In genomic region chr1:209651148-209651547, GRCh38 we compare ENCODE assay signal across 9 cellular contexts. TPM values are rescaled to one million over a fixed set of nuclear protein-coding genes. Genes with fewer than 3 reads are reported as not detected.
A peak's percentile ranks its signal among the peaks of the same experiment; 100 is the strongest.
DNase-seq lines count a peak whose midpoint lies in the region; ATAC-seq and TF ChIP-seq lines count a peak whose summit lies in the region.
"Had no signal": no experiment of that assay in that cellular context is flagged by ENCODE, and none has a peak within 500 bp of the region (broad histone marks: within the 10 kb centered on the region; RNA-seq: fewer than 3 reads in every experiment).

No MANE protein-coding gene starts in this region.

- H3K27me3 ChIP-seq in SJSA1 (replicated peaks), result no peaks in the 10 kb centered on the region
- no peaks in the 10 kb centered on the region for H3K27me3 ChIP-seq in lower lobe of right lung (ENCODE audit: low read depth)
- no peaks in the 10 kb centered on the region; the same call in 1 of the 2 replicates for H3K27me3 ChIP-seq in H7 (ENCODE audit: control insufficient read depth, insufficient read depth, low read length)

- ATAC-seq in GM18498 (IDR thresholded peaks at IDR 0.05; ENCODE audit: unreplicated experiment), result peak; percentile 71
- peak; percentile 71 for ATAC-seq in HG02981 (IDR thresholded peaks at IDR 0.05; ENCODE audit: unreplicated experiment)
- peak; percentile 76 to 83 for ATAC-seq in lower lobe of right lung
- peak; percentile 90 for ATAC-seq in stimulated activated naive CD8-positive, alpha-beta T cell treated with anti-CD3 and anti-CD28 coated beads, Interleukin-15, amount 100 ng/mL, for 72 hours

- intact Hi-C loops in lower lobe of right lung (cut with DNase I), result no loop called here

- no peak for TF ChIP-seq CTCF in lower lobe of right lung (IDR thresholded peaks at IDR 0.05)

- H3K4me3 ChIP-seq in SJSA1 (no peak overlapping the region), lower lobe of right lung (peak overlapping the region; percentile 33), H7 (ENCODE audit: insufficient read depth, low read depth, low read length) (no peak overlapping the region)
- H3K4me3 ChIP-seq: SK-N-MC had no signal

- H3K9me3 Mint-ChIP-seq in stimulated activated naive CD8-positive, alpha-beta T cell treated with anti-CD3 and anti-CD28 coated beads, Interleukin-15, amount 100 ng/mL, for 72 hours, result no peaks in the 10 kb centered on the region

- no peak overlapping the region for H3K4me3 Mint-ChIP-seq in stimulated activated naive CD8-positive, alpha-beta T cell treated with anti-CD3 and anti-CD28 coated beads, Interleukin-15, amount 100 ng/mL, for 72 hours

- DNase-seq in SJSA1 (ENCODE audit: low read depth in 1 of 2, low spot score in 2 of 2) (peak; percentile 81 to 85), amniotic stem cell (lab: John Stamatoyannopoulos, UW) (peak; percentile 59), lower lobe of right lung (peak; percentile 84), NCI-H1105 treated with DMSO at 0.1 percent for 48 hours (lab: John Stamatoyannopoulos, UW) (no peak), H7 (no peak)
- peak; percentile 45 to 67 for DNase-seq in stimulated activated naive CD8-positive, alpha-beta T cell treated with anti-CD3 and anti-CD28 coated beads, Interleukin-15, amount 100 ng/mL, for 72 hours

- H3K9me3 ChIP-seq in SJSA1 (replicated peaks), result 0 out of 2 replicates have a peak, but pooled peaks cover 3% of the 10 kb centered on the region
- no peaks in the 10 kb centered on the region for H3K9me3 ChIP-seq in lower lobe of right lung

- H3K36me3 ChIP-seq in SJSA1 (no peaks in the 10 kb centered on the region), lower lobe of right lung (no peaks in the 10 kb centered on the region), H7 (replicated peaks; ENCODE audit: control insufficient read depth, insufficient read depth, low read length) (no peaks in the 10 kb centered on the region)

- H3K27ac ChIP-seq in SJSA1, result peak overlapping the region; percentile 66
- peak overlapping the region; percentile 31 for H3K27ac ChIP-seq in lower lobe of right lung
- H3K27ac ChIP-seq: SK-N-MC had no signal

- peaks cover 65% of the 10 kb centered on the region for H3K4me1 ChIP-seq in SJSA1 (replicated peaks)
- peaks cover 81% of the 10 kb centered on the region for H3K4me1 ChIP-seq in lower lobe of right lung

- peaks cover 7% of the 10 kb centered on the region for H3K27me3 Mint-ChIP-seq in stimulated activated naive CD8-positive, alpha-beta T cell treated with anti-CD3 and anti-CD28 coated beads, Interleukin-15, amount 100 ng/mL, for 72 hours

- H3K4me1 Mint-ChIP-seq in stimulated activated naive CD8-positive, alpha-beta T cell treated with anti-CD3 and anti-CD28 coated beads, Interleukin-15, amount 100 ng/mL, for 72 hours, result peaks cover 62% of the 10 kb centered on the region

- peak overlapping the region; percentile 54 to 75 for H3K27ac Mint-ChIP-seq in stimulated activated naive CD8-positive, alpha-beta T cell treated with anti-CD3 and anti-CD28 coated beads, Interleukin-15, amount 100 ng/mL, for 72 hours

RNA-seq across cellular contexts. Expression of gene LAMB3, which starts 1.1 kb away (rescaled TPM):
- total RNA-seq in SJSA1 (2014; rRNA removed; shearing (Covaris generic)), result 2.1 and 4.1 TPM in 2 replicates
- 47.2 TPM for total RNA-seq in lower lobe of right lung
- 0.45 and 1.0 TPM in 2 replicates for total RNA-seq in H7 (2014; rRNA removed; shearing (Covaris generic))

RNA-seq across cellular contexts. Expression of gene G0S2, which starts 24.1 kb away (rescaled TPM):
- not detected in 2 replicates for total RNA-seq in SJSA1 (2014; rRNA removed; shearing (Covaris generic))
- 19.9 TPM for total RNA-seq in lower lobe of right lung
- 0.48 and 0.74 TPM in 2 replicates for total RNA-seq in H7 (2014; rRNA removed; shearing (Covaris generic))

RNA-seq across cellular contexts. Expression of gene HSD11B1, which starts 53.5 kb away (rescaled TPM):
- 0.13 TPM in 1 of 2 replicates, not detected in the other for total RNA-seq in SJSA1 (2014; rRNA removed; shearing (Covaris generic))
- total RNA-seq in lower lobe of right lung, result 11.6 TPM
- not detected in 2 replicates for total RNA-seq in H7 (2014; rRNA removed; shearing (Covaris generic))

Comparison
In these comparisons a context has a peak if more than half of its experiments do, and no peak if none do; other contexts are left out.
1. DNase-seq: peak in SJSA1 (2 of 2), amniotic stem cell (single experiment), lower lobe of right lung (single experiment) and stimulated activated naive CD8-positive, alpha-beta T cell treated with anti-CD3 and anti-CD28 coated beads, Interleukin-15, amount 100 ng/mL, for 72 hours (2 of 2); none in NCI-H1105 treated with DMSO at 0.1 percent for 48 hours (single experiment) and H7 (single experiment).
2. RNA of gene G0S2, which starts 24.1 kb away (total RNA-seq): 19.9 TPM in lower lobe of right lung (single experiment); 0.48 to 0.74 TPM in H7 and not detected in SJSA1; every median in the first group is over 10 times any median in the second.
3. RNA of gene HSD11B1, which starts 53.5 kb away (total RNA-seq): 11.6 TPM in lower lobe of right lung (single experiment); 0.13 TPM in SJSA1 and not detected in H7; every median in the first group is over 10 times any median in the second.
4. Peak in every context shown above with its lines, with median percentiles within 50 percentile points of each other: ATAC-seq.